Comparison of ENCODE assay signal across 12 cellular contexts in the genomic region with DNA sequence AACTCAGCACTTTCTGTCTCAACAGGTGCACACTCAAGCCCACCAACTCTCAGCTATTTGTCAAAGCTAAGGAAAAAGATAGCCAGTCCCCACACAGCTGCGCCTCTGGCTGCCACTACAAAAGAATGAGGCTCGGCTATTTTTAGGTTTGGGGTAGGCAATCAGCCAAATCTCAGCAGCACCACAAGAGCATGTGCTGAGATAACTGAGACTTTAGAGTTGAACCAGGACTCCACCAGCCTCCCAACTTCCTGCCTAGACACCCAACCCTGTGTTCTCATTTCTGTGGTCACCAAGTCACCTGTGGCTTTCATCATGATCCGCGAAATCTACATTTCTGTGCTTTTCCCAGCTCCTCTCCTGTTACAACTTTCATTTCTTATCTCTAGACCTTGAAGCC. TPM values are rescaled to one million over a fixed set of nuclear protein-coding genes. Genes with fewer than 3 reads are reported as not detected.
DNase-seq lines count a peak whose midpoint lies in the region; ATAC-seq, FAIRE-seq and TF ChIP-seq lines count a peak whose summit lies in the region.
"Had no signal": no experiment of that assay in that cellular context is flagged by ENCODE, and none has a peak within 500 bp of the region (broad histone marks: within the 10 kb centered on the region; RNA-seq: fewer than 3 reads in every experiment).

No MANE protein-coding gene starts in this region.

- no peaks in the 10 kb centered on the region for H3K9me3 Mint-ChIP-seq in activated CD8-positive, alpha-beta T cell treated with anti-CD3 and anti-CD28 coated beads, Interleukin-2, amount 10 ng/mL, durations not matched to agents 7 days and 5 days (ENCODE audit: insufficient read depth)
- peaks cover 4% of the 10 kb centered on the region for H3K9me3 Mint-ChIP-seq in activated CD4-positive, alpha-beta T cell treated with anti-CD3 and anti-CD28 coated beads, Interleukin-2, amount 10 ng/mL, durations not matched to agents 7 days and 5 days
- H3K9me3 Mint-ChIP-seq: activated B cell treated with CpG ODN at 0.5 μM for 24 hours; activated naive CD8-positive, alpha-beta T cell treated with anti-CD3 and anti-CD28 coated beads, Interleukin-2, amount 10 ng/mL, durations not matched to agents 7 days and 5 days had no signal

- DNase-seq in GM12891 (ENCODE audit: insufficient read length, low spot score) (no peak), OCI-M1 (lab: John Stamatoyannopoulos, UW) (peak; percentile 69), globus pallidus (ENCODE audit: low spot score) (peak; percentile 53), putamen (ENCODE audit: low spot score) (peak; percentile 22)
- no peak for DNase-seq in activated CD8-positive, alpha-beta T cell treated with anti-CD3 and anti-CD28 coated beads, Interleukin-2, amount 10 ng/mL, durations not matched to agents 7 days and 5 days
- DNase-seq in activated naive CD4-positive, alpha-beta T cell (lab: John Stamatoyannopoulos, UW), result no peak
- DNase-seq in activated CD4-positive, alpha-beta T cell treated with anti-CD3 and anti-CD28 coated beads, Interleukin-2, amount 10 ng/mL, durations not matched to agents 7 days and 5 days, result no peak
- DNase-seq: activated B cell treated with CpG ODN at 0.5 μM for 24 hours; activated naive CD8-positive, alpha-beta T cell treated with anti-CD3 and anti-CD28 coated beads, Interleukin-2, amount 10 ng/mL, durations not matched to agents 7 days and 5 days; naive B cell; NK-92 treated with Interleukin-12 subunit alpha and Interleukin-12 subunit beta, amount 100 ng/mL, for 24 hours had no signal

- no peaks in the 10 kb centered on the region for H3K36me3 Mint-ChIP-seq in activated CD8-positive, alpha-beta T cell treated with anti-CD3 and anti-CD28 coated beads, Interleukin-2, amount 10 ng/mL, durations not matched to agents 7 days and 5 days (ENCODE audit: low read depth)
- no peaks in the 10 kb centered on the region for H3K36me3 Mint-ChIP-seq in activated CD4-positive, alpha-beta T cell treated with anti-CD3 and anti-CD28 coated beads, Interleukin-2, amount 10 ng/mL, durations not matched to agents 7 days and 5 days (ENCODE audit: low read depth)
- H3K36me3 Mint-ChIP-seq: activated naive CD8-positive, alpha-beta T cell treated with anti-CD3 and anti-CD28 coated beads, Interleukin-2, amount 10 ng/mL, durations not matched to agents 7 days and 5 days; naive B cell had no signal

- H3K27ac Mint-ChIP-seq in activated CD8-positive, alpha-beta T cell treated with anti-CD3 and anti-CD28 coated beads, Interleukin-2, amount 10 ng/mL, durations not matched to agents 7 days and 5 days, result no peak overlapping the region
- H3K27ac Mint-ChIP-seq in activated CD4-positive, alpha-beta T cell treated with anti-CD3 and anti-CD28 coated beads, Interleukin-2, amount 10 ng/mL, durations not matched to agents 7 days and 5 days, result no peak overlapping the region
- H3K27ac Mint-ChIP-seq: activated B cell treated with CpG ODN at 0.5 μM for 24 hours; activated naive CD8-positive, alpha-beta T cell treated with anti-CD3 and anti-CD28 coated beads, Interleukin-2, amount 10 ng/mL, durations not matched to agents 7 days and 5 days; naive B cell had no signal

- no peak overlapping the region for H3K4me3 Mint-ChIP-seq in activated CD8-positive, alpha-beta T cell treated with anti-CD3 and anti-CD28 coated beads, Interleukin-2, amount 10 ng/mL, durations not matched to agents 7 days and 5 days
- H3K4me3 Mint-ChIP-seq in activated CD4-positive, alpha-beta T cell treated with anti-CD3 and anti-CD28 coated beads, Interleukin-2, amount 10 ng/mL, durations not matched to agents 7 days and 5 days, result no peak overlapping the region
- H3K4me3 Mint-ChIP-seq: activated B cell treated with CpG ODN at 0.5 μM for 24 hours; activated naive CD8-positive, alpha-beta T cell treated with anti-CD3 and anti-CD28 coated beads, Interleukin-2, amount 10 ng/mL, durations not matched to agents 7 days and 5 days; naive B cell had no signal

- no peak for ATAC-seq in activated CD8-positive, alpha-beta T cell treated with anti-CD3 and anti-CD28 coated beads, Interleukin-2, amount 10 ng/mL, durations not matched to agents 7 days and 5 days
- no peak for ATAC-seq in HG03108 (IDR thresholded peaks at IDR 0.05; ENCODE audit: unreplicated experiment)

- POLR2A ChIA-PET in activated CD8-positive, alpha-beta T cell treated with anti-CD3 and anti-CD28 coated beads, Interleukin-2, amount 10 ng/mL, durations not matched to agents 7 days and 5 days (lab: Charles Lee), result no interaction called here
- POLR2A ChIA-PET in activated CD4-positive, alpha-beta T cell treated with anti-CD3 and anti-CD28 coated beads, Interleukin-2, amount 10 ng/mL, durations not matched to agents 7 days and 5 days (lab: Charles Lee), result no interaction called here

- no peaks in the 10 kb centered on the region for H3K27me3 Mint-ChIP-seq in activated CD8-positive, alpha-beta T cell treated with anti-CD3 and anti-CD28 coated beads, Interleukin-2, amount 10 ng/mL, durations not matched to agents 7 days and 5 days (ENCODE audit: low read depth)
- H3K27me3 Mint-ChIP-seq in activated CD4-positive, alpha-beta T cell treated with anti-CD3 and anti-CD28 coated beads, Interleukin-2, amount 10 ng/mL, durations not matched to agents 7 days and 5 days, result no peaks in the 10 kb centered on the region
- H3K27me3 Mint-ChIP-seq: activated B cell treated with CpG ODN at 0.5 μM for 24 hours; activated naive CD8-positive, alpha-beta T cell treated with anti-CD3 and anti-CD28 coated beads, Interleukin-2, amount 10 ng/mL, durations not matched to agents 7 days and 5 days; naive B cell had no signal

- CTCF ChIA-PET in activated CD8-positive, alpha-beta T cell treated with anti-CD3 and anti-CD28 coated beads, Interleukin-2, amount 10 ng/mL, durations not matched to agents 7 days and 5 days (lab: Charles Lee), result no interaction called here
- CTCF ChIA-PET in activated CD4-positive, alpha-beta T cell treated with anti-CD3 and anti-CD28 coated beads, Interleukin-2, amount 10 ng/mL, durations not matched to agents 7 days and 5 days (lab: Charles Lee), result no interaction called here

- TF ChIP-seq POLR2A in GM12891 (IDR thresholded peaks at IDR 0.05; ENCODE audit: low read depth, low read length), result no peak

- H3K4me1 Mint-ChIP-seq in activated CD8-positive, alpha-beta T cell treated with anti-CD3 and anti-CD28 coated beads, Interleukin-2, amount 10 ng/mL, durations not matched to agents 7 days and 5 days (ENCODE audit: low read depth), result no peaks in the 10 kb centered on the region
- H3K4me1 Mint-ChIP-seq in activated CD4-positive, alpha-beta T cell treated with anti-CD3 and anti-CD28 coated beads, Interleukin-2, amount 10 ng/mL, durations not matched to agents 7 days and 5 days, result no peaks in the 10 kb centered on the region
- H3K4me1 Mint-ChIP-seq: activated B cell treated with CpG ODN at 0.5 μM for 24 hours; activated naive CD8-positive, alpha-beta T cell treated with anti-CD3 and anti-CD28 coated beads, Interleukin-2, amount 10 ng/mL, durations not matched to agents 7 days and 5 days; naive B cell had no signal

- FAIRE-seq in GM12891 (lab: Jason Lieb, UNC), result peak; percentile 72

TF ChIP-seq in GM12891, 5 proteins besides CTCF, POLR2A, EP300 and RAD21:
- TF ChIP-seq SPI1 (IDR thresholded peaks at IDR 0.05; ENCODE audit: low read depth, low read length) (no peak), POLR2AphosphoS5 (IDR thresholded peaks at IDR 0.05; ENCODE audit: low read depth, low read length) (no peak), PAX5 (IDR thresholded peaks at IDR 0.05; ENCODE audit: insufficient read depth, low read length, severe bottlenecking) (no peak), TAF1 (IDR thresholded peaks at IDR 0.05; ENCODE audit: low read depth, low read length) (no peak), POU2F2 (IDR thresholded peaks at IDR 0.05; ENCODE audit: low read depth, low read length) (no peak)

RNA-seq across cellular contexts. Expression of a gene that starts 28.0 kb away (rescaled TPM):
- 7.1 TPM for polyA plus RNA-seq in GM12891 (2012; ENCODE audit: low read depth, missing spikeins)
- total RNA-seq in activated CD8-positive, alpha-beta T cell treated with anti-CD3 and anti-CD28 coated beads, Interleukin-2, amount 10 ng/mL, durations not matched to agents 7 days and 5 days, result not detected
- under 1 TPM; 0.57 to 0.83 TPM for total RNA-seq in activated CD4-positive, alpha-beta T cell treated with anti-CD3 and anti-CD28 coated beads, Interleukin-2, amount 10 ng/mL, durations not matched to agents 7 days and 5 days

Comparison
In these comparisons a context has a peak if more than half of its experiments do, and no peak if none do; other contexts are left out.
1. DNase-seq: peak in OCI-M1 (single experiment), globus pallidus (single experiment) and putamen (single experiment); none in GM12891 (single experiment), activated CD8-positive, alpha-beta T cell treated with anti-CD3 and anti-CD28 coated beads, Interleukin-2, amount 10 ng/mL, durations not matched to agents 7 days and 5 days (single experiment), activated naive CD4-positive, alpha-beta T cell (0 of 4) and activated CD4-positive, alpha-beta T cell treated with anti-CD3 and anti-CD28 coated beads, Interleukin-2, amount 10 ng/mL, durations not matched to agents 7 days and 5 days (single experiment).